Comparison of ENCODE assay signal across 1 cellular context in genomic region chr19:53394522-53394973, GRCh38.
TF ChIP-seq lines count a peak whose summit lies in the region.

No MANE protein-coding gene starts in this region.

TF ChIP-seq in A549, 52 proteins besides CTCF, POLR2A, EP300 and RAD21 (continued from another document):
- TF ChIP-seq CEBPB (IDR thresholded peaks at IDR 0.05) (no peak), ZNF302 (CRISPR knock-in tag; IDR thresholded peaks at IDR 0.05) (no peak), HOXA7 (CRISPR knock-in tag; IDR thresholded peaks at IDR 0.05) (no peak), RFX5 (IDR thresholded peaks at IDR 0.05) (no peak), HEYL (CRISPR knock-in tag; IDR thresholded peaks at IDR 0.05) (no peak), CHD2 (IDR thresholded peaks at IDR 0.05; ENCODE audit: low read length, partially characterized antibody) (no peak)
- TF ChIP-seq, protein P1, sequence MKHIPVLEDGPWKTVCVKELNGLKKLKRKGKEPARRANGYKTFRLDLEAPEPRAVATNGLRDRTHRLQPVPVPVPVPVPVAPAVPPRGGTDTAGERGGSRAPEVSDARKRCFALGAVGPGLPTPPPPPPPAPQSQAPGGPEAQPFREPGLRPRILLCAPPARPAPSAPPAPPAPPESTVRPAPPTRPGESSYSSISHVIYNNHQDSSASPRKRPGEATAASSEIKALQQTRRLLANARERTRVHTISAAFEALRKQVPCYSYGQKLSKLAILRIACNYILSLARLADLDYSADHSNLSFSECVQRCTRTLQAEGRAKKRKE (CRISPR knock-in tag; IDR thresholded peaks at IDR 0.05; ENCODE audit: low read depth): no peak
